8 cellular contexts compared by ENCODE assay signal in genomic region chr15:79311901-79312553, GRCh38. TPM values are rescaled to one million over a fixed set of nuclear protein-coding genes. Genes with fewer than 3 reads are reported as not detected.
DNase-seq lines count a peak whose midpoint lies in the region; ATAC-seq and TF ChIP-seq lines count a peak whose summit lies in the region.

No MANE protein-coding gene starts in this region.

- POLR2A ChIA-PET in GM10248 (lab: Yijun Ruan, JAX) = no interaction called here

- no peak overlapping the region for H3K27ac Mint-ChIP-seq in endodermal cell

- intact Hi-C loops in ovary (cut with DNase I) = no loop called here

- H3K27ac ChIP-seq in OCI-LY3 (ENCODE audit: low read length) (peak overlapping the region; percentile 68), endodermal cell (ENCODE audit: low read depth, low read length) (no peak overlapping the region), ovary (no peak overlapping the region)

- H3K9ac ChIP-seq in OCI-LY3 (ENCODE audit: low read length) (peak overlapping the region; percentile 98), endodermal cell (ENCODE audit: extremely low read depth, low read length, poor library complexity, severe bottlenecking) (peak overlapping the region; percentile 66)

- no peak for TF ChIP-seq POLR2A in ovary (IDR thresholded peaks at IDR 0.05)

- CTCF ChIA-PET in GM10248 (lab: Yijun Ruan, JAX) = interaction anchor here (1.0 to 2.1 kb wide), 4 partner anchors 12 to 55 kb away, joined by 3 to 7 read pairs (median 4); no protein-coding TSS in a partner anchor

- DNase-seq in GM10248 (ENCODE audit: extremely low spot score) = peak; percentile 26
- no peak for DNase-seq in endodermal cell
- no peak for DNase-seq in ovary

- H3K4me1 ChIP-seq in OCI-LY3 (ENCODE audit: low read length) = peaks cover 44% of the 10 kb centered on the region
- H3K4me1 ChIP-seq in endodermal cell (ENCODE audit: control insufficient read depth, insufficient read depth, low read length) = peaks cover 5% of the 10 kb centered on the region
- peaks cover 11% of the 10 kb centered on the region for H3K4me1 ChIP-seq in ovary (ENCODE audit: insufficient read depth)

- no peak overlapping the region for H2AFZ ChIP-seq in OCI-LY3 (ENCODE audit: low read depth, low read length)

- H3K4me3 ChIP-seq in OCI-LY3 (ENCODE audit: low read length) (peak overlapping the region; percentile 91), endodermal cell (ENCODE audit: low read length) (peak overlapping the region; percentile 88), ovary (peak overlapping the region; percentile 44)

- peaks cover 34% of the 10 kb centered on the region for H4K20me1 ChIP-seq in OCI-LY3 (ENCODE audit: insufficient read depth, low read length)

- TF ChIP-seq EP300 in ovary (IDR thresholded peaks at IDR 0.05) = no peak

- 74 to 88% methylated on average over 5 to 8 of the region's 8 CpGs for WGBS in endodermal cell (ENCODE audit: insufficient coverage in 1 of 2, insufficient read length in 1 of 2), 2 experiments
- 64 to 71% (median 68%) methylated on average over 8 of the region's 8 CpGs for WGBS in ovary, 3 donors

- H3K4me1 Mint-ChIP-seq in endodermal cell = peaks cover 11% of the 10 kb centered on the region

- ATAC-seq in HG02885 (IDR thresholded peaks at IDR 0.05; ENCODE audit: poor library complexity, unreplicated experiment) (no peak), GM21367 (IDR thresholded peaks at IDR 0.05; ENCODE audit: unreplicated experiment) (no peak), HG02623 (IDR thresholded peaks at IDR 0.05; ENCODE audit: unreplicated experiment) (no peak)
- no peak for ATAC-seq in activated CD4-positive, CD25-positive, alpha-beta regulatory T cell treated with anti-CD3 and anti-CD28 coated beads, Interleukin-2, amount 50 U/mL, for 24 hours

- H3K36me3 Mint-ChIP-seq in endodermal cell (ENCODE audit: low read depth) = peaks cover 39% of the 10 kb centered on the region

- H3K9me3 ChIP-seq in OCI-LY3 (ENCODE audit: insufficient read depth, low read length) (no peaks in the 10 kb centered on the region), endodermal cell (ENCODE audit: control insufficient read depth, low read length) (no peaks in the 10 kb centered on the region), ovary (no peaks in the 10 kb centered on the region)

- H3K27me3 Mint-ChIP-seq in endodermal cell (ENCODE audit: insufficient read depth) = peaks cover 34% of the 10 kb centered on the region

- no peaks in the 10 kb centered on the region for H3K9me3 Mint-ChIP-seq in endodermal cell

- H3K36me3 ChIP-seq in OCI-LY3 (replicated peaks; ENCODE audit: low read depth, low read length) (peaks cover 43% of the 10 kb centered on the region), endodermal cell (ENCODE audit: control insufficient read depth, insufficient read depth, low read length) (peaks cover 28% of the 10 kb centered on the region), ovary (no peaks in the 10 kb centered on the region)

- peak overlapping the region; percentile 71 for H3K4me3 Mint-ChIP-seq in endodermal cell

- H3K27me3 ChIP-seq in OCI-LY3 (ENCODE audit: low read depth, low read length) = no peaks in the 10 kb centered on the region
- peaks cover 35% of the 10 kb centered on the region for H3K27me3 ChIP-seq in endodermal cell (ENCODE audit: control insufficient read depth, insufficient read depth, low read length, poor library complexity, severe bottlenecking)
- H3K27me3 ChIP-seq in ovary = no peaks in the 10 kb centered on the region

- peaks cover 60% of the 10 kb centered on the region for H3K79me2 ChIP-seq in OCI-LY3 (ENCODE audit: low read length)

- TF ChIP-seq CTCF in GM10248 (IDR thresholded peaks at IDR 0.05; ENCODE audit: control extremely low read depth, extremely low read depth, low read depth, missing control alignments) (no peak), OCI-LY3 (IDR thresholded peaks at IDR 0.05; ENCODE audit: low read depth, low read length) (no peak), endodermal cell (conservative IDR thresholded peaks at IDR 0.05) (no peak), ovary (IDR thresholded peaks at IDR 0.05) (no peak)

- peak overlapping the region; percentile 76 for H3K4me2 ChIP-seq in OCI-LY3 (ENCODE audit: low read length)

RNA-seq across cellular contexts. Expression of gene TMED3, which starts 1.1 kb away (rescaled TPM):
- total RNA-seq in endodermal cell (10 to 100 TPM; 44.8 to 48.9 TPM), ovary (10 to 100 TPM; 22.4 to 45.8 (median 33.7) TPM)
- polyA plus RNA-seq in endodermal cell (2013, experiment 1 of 2) = 58.0 TPM
- polyA plus RNA-seq in endodermal cell (2013, experiment 2 of 2) = 50.8 TPM
- 10 to 100 TPM; 38.2 to 51.6 TPM for polyA plus RNA-seq in ovary

RNA-seq across cellular contexts. Expression of gene ANKRD34C, which starts 29.5 kb away (rescaled TPM):
- total RNA-seq in endodermal cell (not detected), ovary (under 1 TPM in 1 of 7 donors, not detected in 6; 0.10 TPM)
- not detected for polyA plus RNA-seq in endodermal cell (2013, experiment 1 of 2)
- not detected for polyA plus RNA-seq in endodermal cell (2013, experiment 2 of 2)
- polyA plus RNA-seq in ovary = under 1 TPM in 1 of 2 donors, not detected in 1; 0.20 TPM
